In the genomic region with DNA sequence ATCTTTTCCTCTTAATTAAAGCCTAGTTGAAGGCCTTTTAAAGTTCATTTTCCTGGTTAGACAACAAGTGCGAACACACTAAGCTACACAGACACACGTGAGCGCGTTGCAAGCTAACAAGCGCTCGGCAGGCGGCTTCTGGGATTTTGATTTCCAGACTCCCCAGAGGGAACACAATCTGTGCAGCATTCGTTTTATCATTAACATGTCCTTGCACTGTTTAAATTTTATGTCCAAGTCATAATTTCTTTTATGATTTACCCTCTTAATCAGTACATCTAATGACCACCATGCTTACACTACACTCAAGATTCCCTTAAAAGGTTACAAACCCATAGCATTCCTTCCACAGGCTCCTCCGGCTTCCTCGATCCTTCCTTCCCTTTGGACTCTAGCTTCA, we compare ENCODE assay signal across 27 cellular contexts. TPM values are rescaled to one million over a fixed set of nuclear protein-coding genes. Genes with fewer than 3 reads are reported as not detected.
DNase-seq lines count a peak whose midpoint lies in the region; ATAC-seq, FAIRE-seq and TF ChIP-seq lines count a peak whose summit lies in the region.
"Had no signal": no experiment of that assay in that cellular context is flagged by ENCODE, and none has a peak within 500 bp of the region (broad histone marks: within the 10 kb centered on the region; RNA-seq: fewer than 3 reads in every experiment).

No MANE protein-coding gene starts in this region.

- no peaks in the 10 kb centered on the region for H3K9me3 Mint-ChIP-seq in astrocyte (ENCODE audit: unreplicated experiment)
- H3K9me3 Mint-ChIP-seq in progenitor cell of endocrine pancreas (ENCODE audit: low read depth) = peaks cover 3% of the 10 kb centered on the region

- H2AFZ ChIP-seq in astrocyte (ENCODE audit: low read depth, low read length) = no peak overlapping the region

- H3K4me2 ChIP-seq in astrocyte (ENCODE audit: low read length) = no peak overlapping the region

- peaks cover 8% of the 10 kb centered on the region for H3K4me1 Mint-ChIP-seq in astrocyte (ENCODE audit: low read depth, unreplicated experiment)
- H3K4me1 Mint-ChIP-seq in progenitor cell of endocrine pancreas (ENCODE audit: low read depth) = no peaks in the 10 kb centered on the region
- H3K4me1 Mint-ChIP-seq: CD8-positive, alpha-beta memory T cell had no signal

- TF ChIP-seq CTCF in astrocyte (IDR thresholded peaks at IDR 0.05; ENCODE audit: insufficient read depth, low read depth, low read length) (no peak), esophagus muscularis mucosa (IDR thresholded peaks at IDR 0.05) (peak in 1 of 3 experiments; percentile 8), progenitor cell of endocrine pancreas (IDR thresholded peaks at IDR 0.05; ENCODE audit: unreplicated experiment) (no peak)

- H4K20me1 ChIP-seq in astrocyte (ENCODE audit: insufficient read depth, low read length) = peaks cover 100% of the 10 kb centered on the region

- ATAC-seq in HG02678 (IDR thresholded peaks at IDR 0.05; ENCODE audit: unreplicated experiment) = no peak
- ATAC-seq: Panc1 had no signal

- no peaks in the 10 kb centered on the region for H3K27me3 ChIP-seq in astrocyte (ENCODE audit: insufficient read depth, low read length)
- H3K27me3 ChIP-seq in esophagus muscularis mucosa = no peaks in the 10 kb centered on the region
- H3K27me3 ChIP-seq in subcutaneous abdominal adipose tissue (ENCODE audit: control insufficient read depth in 5 of 5, insufficient read depth in 4 of 5, low read length in 5 of 5) = no peaks in the 10 kb centered on the region

- no peak for TF ChIP-seq POLR2A in esophagus muscularis mucosa (IDR thresholded peaks at IDR 0.05; ENCODE audit: low read depth)

- H3K36me3 ChIP-seq in astrocyte (ENCODE audit: insufficient read depth, low read length) (peaks cover 12% of the 10 kb centered on the region), esophagus muscularis mucosa (peaks cover 0 to 18% (median 11%) of the 10 kb centered on the region in 4 donors), subcutaneous abdominal adipose tissue (ENCODE audit: control insufficient read depth in 5 of 5, insufficient read depth in 5 of 5, low read length in 5 of 5) (peaks cover 0 to 47% (median 31%) of the 10 kb centered on the region in 5 donors)

- H3K27me3 Mint-ChIP-seq in astrocyte (ENCODE audit: low read depth, unreplicated experiment) (no peaks in the 10 kb centered on the region), progenitor cell of endocrine pancreas (no peaks in the 10 kb centered on the region)

- H3K36me3 Mint-ChIP-seq in astrocyte (ENCODE audit: low read depth, unreplicated experiment) (peaks cover 40% of the 10 kb centered on the region), progenitor cell of endocrine pancreas (ENCODE audit: insufficient read depth) (peaks cover 4% of the 10 kb centered on the region)
- H3K36me3 Mint-ChIP-seq: CD8-positive, alpha-beta memory T cell had no signal

- 72% methylated on average over 10 of the region's 10 CpGs for WGBS in esophagus muscularis mucosa

- H3K4me1 ChIP-seq in astrocyte (ENCODE audit: insufficient read depth, low read length) (peaks cover 26% of the 10 kb centered on the region), esophagus muscularis mucosa (peaks cover 54 to 94% (median 83%) of the 10 kb centered on the region in 4 donors), subcutaneous abdominal adipose tissue (ENCODE audit: control insufficient read depth in 5 of 5, insufficient read depth in 5 of 5, low read length in 5 of 5) (peaks cover 16 to 76% (median 68%) of the 10 kb centered on the region in 5 donors)

- H3K27ac Mint-ChIP-seq in astrocyte (ENCODE audit: unreplicated experiment) (peak overlapping the region; percentile 48), progenitor cell of endocrine pancreas (peak overlapping the region; percentile 6)
- H3K27ac Mint-ChIP-seq: CD8-positive, alpha-beta memory T cell had no signal

- no peak overlapping the region for H3K4me3 Mint-ChIP-seq in astrocyte (ENCODE audit: unreplicated experiment)
- H3K4me3 Mint-ChIP-seq in progenitor cell of endocrine pancreas (ENCODE audit: low read depth) = no peak overlapping the region
- H3K4me3 Mint-ChIP-seq: CD8-positive, alpha-beta memory T cell had no signal

- H3K9ac ChIP-seq in astrocyte (ENCODE audit: low read length) (no peak overlapping the region), subcutaneous abdominal adipose tissue (ENCODE audit: low read length in 5 of 5) (no peak overlapping the region)

- FAIRE-seq in astrocyte (lab: Jason Lieb, UNC) = no peak
- FAIRE-seq: G401.6, GM18507, GM19239, HTR-8/SVneo had no signal

- intact Hi-C loops in esophagus muscularis mucosa (cut with DNase I) = no loop called here

- no peaks in the 10 kb centered on the region for H3K9me3 ChIP-seq in astrocyte (ENCODE audit: insufficient read depth, low read depth, low read length)
- no peaks in the 10 kb centered on the region for H3K9me3 ChIP-seq in esophagus muscularis mucosa
- no peaks in the 10 kb centered on the region for H3K9me3 ChIP-seq in subcutaneous abdominal adipose tissue (ENCODE audit: control insufficient read depth in 5 of 5, low read length in 5 of 5)

- TF ChIP-seq EP300 in esophagus muscularis mucosa (IDR thresholded peaks at IDR 0.05) = no peak

- no peak for DNase-seq in astrocyte (ENCODE audit: low read depth)
- DNase-seq in esophagus muscularis mucosa (ENCODE audit: extremely low spot score) = no peak
- DNase-seq in progenitor cell of endocrine pancreas (ENCODE audit: low spot score, unreplicated experiment) = no peak
- DNase-seq in Kasumi-1 (lab: John Stamatoyannopoulos, UW) = no peak
- no peak for DNase-seq in AG20443 (ENCODE audit: low spot score)
- DNase-seq: 8988T; Calu3; CD8-positive, alpha-beta memory T cell; GOT3; HCEC 1CT; KG1; NCI-H1105; NCI-H146; NCI-H2029; NCI-H226; NCI-H510A treated with DMSO at 0.1 percent for 48 hours; NCI-H774; NK-92 treated with Interleukin-12 subunit alpha and Interleukin-12 subunit beta, amount 100 ng/mL, for 24 hours; SIG-M5 had no signal

- peaks cover 94% of the 10 kb centered on the region for H3K79me2 ChIP-seq in astrocyte (ENCODE audit: insufficient read depth, low read length)

- H3K27ac ChIP-seq in astrocyte (ENCODE audit: low read depth, low read length) (no peak overlapping the region), esophagus muscularis mucosa (replicated peaks in 1 of 4) (peak overlapping the region; percentile 73 to 99 (median 78)), subcutaneous abdominal adipose tissue (ENCODE audit: low read depth, low read length) (peak overlapping the region; percentile 82)
- H3K27ac ChIP-seq: C4-2B had no signal

- no peak overlapping the region for H3K4me3 ChIP-seq in astrocyte (ENCODE audit: insufficient read depth, low read depth, low read length)
- no peak overlapping the region for H3K4me3 ChIP-seq in esophagus muscularis mucosa
- no peak overlapping the region for H3K4me3 ChIP-seq in subcutaneous abdominal adipose tissue (ENCODE audit: low read depth in 1 of 5, low read length in 5 of 5)

RNA-seq across cellular contexts. Expression of a gene that starts 16.8 kb away (rescaled TPM):
- total RNA-seq in astrocyte (2,489 and 3,103 TPM in 2 replicates), esophagus muscularis mucosa (100 to 1,000 TPM; 328 to 578 (median 405) TPM), progenitor cell of endocrine pancreas (81.3 and 90.8 TPM in 2 replicates)
- total RNA-seq: CD8-positive, alpha-beta memory T cell had no signal

RNA-seq across cellular contexts. Expression of a gene that starts 16.9 kb away (rescaled TPM):
- total RNA-seq in astrocyte = 1,414 and 1,647 TPM in 2 replicates
- total RNA-seq in esophagus muscularis mucosa = 100 to 1,000 TPM; 419 to 931 (median 555) TPM
- 120 and 121 TPM in 2 replicates for total RNA-seq in progenitor cell of endocrine pancreas
- total RNA-seq: CD8-positive, alpha-beta memory T cell had no signal
